8 cellular contexts compared by ENCODE assay signal in genomic region chr2:208253518-208254117, GRCh38. TPM values are rescaled to one million over a fixed set of nuclear protein-coding genes. Genes with fewer than 3 reads are reported as not detected.
DNase-seq lines count a peak whose midpoint lies in the region; ATAC-seq, FAIRE-seq and TF ChIP-seq lines count a peak whose summit lies in the region.

No MANE protein-coding gene starts in this region.

- TSS peak; percentile 66 for BruUV-seq in PC-3 (replicated peaks; lab: Mats Ljungman, UMichigan)

- intact Hi-C loops in PC-3 (cut with micrococcal nuclease): no loop called here
- intact Hi-C loops in pancreas (cut with DNase I): no loop called here
- intact Hi-C loops in posterior cingulate gyrus (cut with DNase I): loop anchor here (1.0 to 2.0 kb wide), 2 partner anchors 78 to 151 kb away; no protein-coding TSS in a partner anchor

- peaks cover 14% of the 10 kb centered on the region for H4K20me1 ChIP-seq in DND-41 (ENCODE audit: insufficient read depth, low read length)
- H4K20me1 ChIP-seq in PC-3 (ENCODE audit: low read length): no peaks in the 10 kb centered on the region

- CTCF ChIA-PET in PC-3 (lab: Charles Lee): interaction anchor here (0.5 to 2.6 kb wide), 6 partner anchors 14 to 213 kb away, joined by 3 to 24 read pairs (median 5); no protein-coding TSS in a partner anchor

- H3K9me3 ChIP-seq in DND-41 (ENCODE audit: insufficient read depth, low read length, severe bottlenecking): no peaks in the 10 kb centered on the region
- no peaks in the 10 kb centered on the region for H3K9me3 ChIP-seq in PC-3 (ENCODE audit: low read length)
- no peaks in the 10 kb centered on the region for H3K9me3 ChIP-seq in pancreas

- 1% methylated on average over 7 of the region's 7 CpGs for WGBS in pancreas, 2 donors

- no peaks in the 10 kb centered on the region for H3F3A ChIP-seq in PC-3 (ENCODE audit: low read length, unreplicated experiment)

- ATAC-seq in DND-41 (ENCODE audit: insufficient read depth, low read depth) (no peak), PC-3 (no peak; the same call in 1 of the 2 replicates), pancreas (peak in 1 of 4 donors; percentile 32), GM18517 (IDR thresholded peaks at IDR 0.05; ENCODE audit: unreplicated experiment) (no peak)

- peak overlapping the region; percentile 90 to 98; a peak in 3 of 4 replicates for H3K4me3 ChIP-seq in DND-41 (ENCODE audit: low read depth in 1 of 2, low read length in 2 of 2)
- peak overlapping the region; percentile 99 for H3K4me3 ChIP-seq in PC-3 (ENCODE audit: low read length)
- peak overlapping the region; percentile 69 for H3K4me3 ChIP-seq in epithelial cell of proximal tubule (ENCODE audit: low read depth, low read length)
- H3K4me3 ChIP-seq in pancreas: peak overlapping the region; percentile 66 to 78 (median 72)

- H3K27ac ChIP-seq in DND-41 (ENCODE audit: low read length): peak overlapping the region; percentile 74
- H3K27ac ChIP-seq in PC-3 (ENCODE audit: low read length): no peak overlapping the region
- H3K27ac ChIP-seq in pancreas: peak overlapping the region; percentile 39 to 80 (median 68)

- POLR2A ChIA-PET in PC-3 (lab: Charles Lee; ENCODE audit: unreplicated experiment): interaction anchor here (0.6 kb wide), 1 partner anchor 66 kb away, joined by 4 read pairs; no protein-coding TSS in a partner anchor

- H3K79me2 ChIP-seq in DND-41 (ENCODE audit: insufficient read depth, low read length): peaks cover 34% of the 10 kb centered on the region
- peaks cover 15% of the 10 kb centered on the region for H3K79me2 ChIP-seq in PC-3 (ENCODE audit: low read length)

- TF ChIP-seq CTCF in DND-41 (IDR thresholded peaks at IDR 0.05; ENCODE audit: borderline replicate concordance, extremely low read depth, low read length, poor library complexity, severe bottlenecking) (no peak), PC-3 (conservative IDR thresholded peaks at IDR 0.05; ENCODE audit: low read depth, low read length) (no peak), epithelial cell of proximal tubule (conservative IDR thresholded peaks at IDR 0.05; ENCODE audit: low read depth, low read length) (no peak), pancreas (IDR thresholded peaks at IDR 0.05) (no peak)

- no peaks in the 10 kb centered on the region for H3K9me2 ChIP-seq in PC-3 (replicated peaks; ENCODE audit: low read length)

- H2AFZ ChIP-seq in DND-41 (ENCODE audit: low read depth, low read length) (peak overlapping the region; percentile 87), PC-3 (ENCODE audit: low read length) (peak overlapping the region; percentile 99)

- H3K36me3 ChIP-seq in DND-41 (ENCODE audit: insufficient read depth, low read length) (peaks cover 53% of the 10 kb centered on the region), PC-3 (ENCODE audit: low read depth, low read length) (peaks cover 25% of the 10 kb centered on the region; the same call in 1 of the 2 replicates), pancreas (peaks cover 0 to 8% (median 0%) of the 10 kb centered on the region in 3 donors)

- DNase-seq in DND-41 (no peak), PC-3 (peak; percentile 64), epithelial cell of proximal tubule (ENCODE audit: low read depth) (no peak), pancreas (no peak), posterior cingulate gyrus (no peak), Ammon's horn (ENCODE audit: low spot score) (no peak), cortex of kidney (lab: John Stamatoyannopoulos, UW) (no peak)

- H3K27me3 ChIP-seq in DND-41 (ENCODE audit: insufficient read depth, low read length, poor library complexity) (no peaks in the 10 kb centered on the region), PC-3 (ENCODE audit: low read length) (no peaks in the 10 kb centered on the region), pancreas (no peaks in the 10 kb centered on the region)

- H3K4me1 ChIP-seq in DND-41 (ENCODE audit: insufficient read depth, low read length) (peaks cover 36% of the 10 kb centered on the region), PC-3 (ENCODE audit: insufficient read depth, low read length) (peaks cover 24% of the 10 kb centered on the region), pancreas (peaks cover 8 to 26% (median 16%) of the 10 kb centered on the region in 3 donors)

- FAIRE-seq in pancreas (lab: Jason Lieb, UNC): no peak

- peak overlapping the region; percentile 66 for H3K4me2 ChIP-seq in DND-41 (ENCODE audit: insufficient read depth, low read length)
- peak overlapping the region; percentile 87 for H3K4me2 ChIP-seq in PC-3 (ENCODE audit: low read length)

- H3K9ac ChIP-seq in DND-41 (ENCODE audit: low read depth, low read length) (peak overlapping the region; percentile 65), PC-3 (ENCODE audit: low read length) (peak overlapping the region; percentile 58)

RNA-seq across cellular contexts. Expression of gene IDH1, which starts 1.3 kb away (rescaled TPM):
- total RNA-seq in PC-3 (2014; rRNA removed): 71.5 and 73.6 TPM in 2 replicates
- 93.1 and 113 TPM in 2 replicates for total RNA-seq in epithelial cell of proximal tubule
- 10 to 100 TPM; 16.7 to 57.8 (median 43.1) TPM for total RNA-seq in pancreas
- polyA plus RNA-seq in pancreas: 10 to 100 TPM; 14.2 to 24.5 TPM

RNA-seq across cellular contexts. Expression of gene PIKFYVE, which starts 12.4 kb away (rescaled TPM):
- total RNA-seq in PC-3 (2014; rRNA removed) (18.8 and 19.4 TPM in 2 replicates), epithelial cell of proximal tubule (10.8 and 13.8 TPM in 2 replicates), pancreas (10 to 100 TPM; 11.5 to 16.1 (median 14.2) TPM)
- 1 to 10 TPM; 6.0 to 7.3 TPM for polyA plus RNA-seq in pancreas
